In the genomic region with DNA sequence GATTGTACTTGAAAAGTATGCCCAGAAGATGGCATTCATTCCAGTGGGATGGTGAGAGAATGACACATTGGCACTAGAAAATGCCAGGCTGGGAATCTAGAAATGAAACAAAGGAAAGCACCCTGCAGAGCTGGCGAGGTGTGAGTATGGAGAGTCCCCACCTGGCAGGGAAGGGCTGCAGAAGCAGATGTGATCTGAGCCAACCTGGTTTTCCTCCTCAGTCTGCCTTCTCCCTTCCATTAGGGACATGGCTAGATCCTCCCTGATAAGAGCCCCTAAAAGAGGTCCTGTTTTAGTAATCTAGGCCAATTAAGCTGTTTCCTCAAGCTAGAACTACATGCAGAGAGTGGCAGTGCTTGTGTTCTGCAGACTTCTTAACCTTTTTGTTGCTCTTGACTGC, we compare ENCODE assay signal across 20 cellular contexts.
"Had no signal": no experiment of that assay in that cellular context is flagged by ENCODE, and none has a peak within 500 bp of the region (broad histone marks: within the 10 kb centered on the region; RNA-seq: fewer than 3 reads in every experiment).

No MANE protein-coding gene starts in this region.

- H3K27ac Mint-ChIP-seq: activated B cell treated with CpG ODN at 0.5 μM for 24 hours; activated CD8-positive, alpha-beta T cell treated with anti-CD3 and anti-CD28 coated beads, Interleukin-2, amount 10 ng/mL, durations not matched to agents 7 days and 5 days; activated naive CD8-positive, alpha-beta T cell; brain; nephron; stimulated activated naive B cell treated with anti-CD40 and anti-IgM and Interleukin-4, amounts not matched to agents 10 μg/mL and 1 μg/mL and 100 μg/mL, for 72 hours had no signal

- H3K9me3 ChIP-seq: thyroid gland had no signal

- H3K4me1 ChIP-seq: thyroid gland had no signal

- H3K4me3 Mint-ChIP-seq: activated B cell treated with CpG ODN at 0.5 μM for 24 hours; activated CD8-positive, alpha-beta T cell treated with anti-CD3 and anti-CD28 coated beads, Interleukin-2, amount 10 ng/mL, durations not matched to agents 7 days and 5 days; activated naive CD8-positive, alpha-beta T cell; brain; central memory CD8-positive, alpha-beta T cell; nephron; stimulated activated naive B cell treated with anti-CD40 and anti-IgM and Interleukin-4, amounts not matched to agents 10 μg/mL and 1 μg/mL and 100 μg/mL, for 72 hours had no signal

- H3K9me3 Mint-ChIP-seq: activated B cell treated with CpG ODN at 0.5 μM for 24 hours; central memory CD8-positive, alpha-beta T cell had no signal

- DNase-seq: activated B cell treated with CpG ODN at 0.5 μM for 24 hours; activated CD4-positive, alpha-beta T cell treated with anti-CD3 and anti-CD28 coated beads for 48 hours; activated CD8-positive, alpha-beta memory T cell treated with anti-CD3 and anti-CD28 coated beads, Interleukin-2, amount 50 U/mL, for 4 hours; activated CD8-positive, alpha-beta T cell treated with anti-CD3 and anti-CD28 coated beads, Interleukin-2, amount 10 ng/mL, durations not matched to agents 7 days and 5 days; activated effector memory CD4-positive, alpha-beta T cell treated with anti-CD3 and anti-CD28 coated beads, Interleukin-2, amount 50 U/mL, for 16 hours; activated T-cell treated with anti-CD3 and anti-CD28 coated beads, Interleukin-2, amount 50 U/mL, for 48 hours; cortex of kidney; effector CD8-positive, alpha-beta T cell; foreskin fibroblast; glutamatergic neuron; hypothalamus; nucleus accumbens; posterior cingulate gyrus; stimulated activated CD4-positive, alpha-beta T cell treated with anti-CD3 and anti-CD28 coated beads, Interleukin-4, amount 100 ng/mL, for 1 hour; stimulated activated naive B cell treated with anti-CD40 and anti-IgM and Interleukin-4, amounts not matched to agents 10 μg/mL and 1 μg/mL and 100 μg/mL, for 72 hours; thyroid gland had no signal

- H3K27me3 ChIP-seq: thyroid gland had no signal

- H3K4me1 Mint-ChIP-seq: activated B cell treated with CpG ODN at 0.5 μM for 24 hours; brain; central memory CD8-positive, alpha-beta T cell; nephron had no signal

- H3K27ac ChIP-seq: thyroid gland had no signal

- H3K36me3 ChIP-seq: thyroid gland had no signal

- H3K4me3 ChIP-seq: thyroid gland had no signal

- H3K36me3 Mint-ChIP-seq: brain; stimulated activated naive B cell treated with anti-CD40 and anti-IgM and Interleukin-4, amounts not matched to agents 10 μg/mL and 1 μg/mL and 100 μg/mL, for 72 hours had no signal

- H3K27me3 Mint-ChIP-seq: activated naive CD8-positive, alpha-beta T cell; central memory CD8-positive, alpha-beta T cell had no signal
